8 cellular contexts compared by ENCODE assay signal in genomic region chr16:49350265-49351103, GRCh38. TPM values are rescaled to one million over a fixed set of nuclear protein-coding genes. Genes with fewer than 3 reads are reported as not detected.
DNase-seq lines count a peak whose midpoint lies in the region; ATAC-seq and TF ChIP-seq lines count a peak whose summit lies in the region.

No MANE protein-coding gene starts in this region.

- H3K4me1 ChIP-seq in A673 (ENCODE audit: insufficient read depth, low read length, poor library complexity, severe bottlenecking): no peaks in the 10 kb centered on the region

- no peaks in the 10 kb centered on the region for H3K9me3 ChIP-seq in A673 (ENCODE audit: low read depth, low read length, poor library complexity, severe bottlenecking)
- no peaks in the 10 kb centered on the region for H3K9me3 ChIP-seq in MG63

- H3K9me3 Mint-ChIP-seq in memory B cell: peaks cover 5% of the 10 kb centered on the region

- ATAC-seq in memory B cell (ENCODE audit: low read depth): no peak

- peaks cover 10% of the 10 kb centered on the region for H3K27me3 Mint-ChIP-seq in memory B cell

- H3K4me3 ChIP-seq in A673 (ENCODE audit: low read depth, low read length, poor library complexity, severe bottlenecking) (no peak overlapping the region), GM12875 (ENCODE audit: low read depth, low read length) (no peak overlapping the region), MG63 (no peak overlapping the region)

- TF ChIP-seq CTCF in A673 (conservative IDR thresholded peaks at IDR 0.05; ENCODE audit: low read depth, low read length) (peak; percentile 90), GM12875 (IDR thresholded peaks at IDR 0.05; ENCODE audit: borderline replicate concordance, insufficient read depth, low read depth, low read length) (peak; percentile 86)

- no peaks in the 10 kb centered on the region for H3K36me3 Mint-ChIP-seq in memory B cell

- intact Hi-C loops in A673 (cut with micrococcal nuclease; ENCODE audit: unreplicated experiment): loop anchor here (1.0 kb wide), 1 partner anchor 663 kb away; no protein-coding TSS in a partner anchor

- CTCF ChIA-PET in A673 (lab: Charles Lee): interaction anchor here (0.5 kb wide), 1 partner anchor 130 kb away, joined by 6 read pairs; no protein-coding TSS in a partner anchor

- H3K27ac Mint-ChIP-seq in memory B cell: no peak overlapping the region

- no peak overlapping the region for H3K4me3 Mint-ChIP-seq in memory B cell

- DNase-seq in A673 (ENCODE audit: low spot score) (peak; percentile 71), MG63 (peak; percentile 12), memory B cell (ENCODE audit: low spot score in 2 of 2) (peak; percentile 4 to 26), SW480 (ENCODE audit: low spot score) (no peak)
- DNase-seq in activated CD4-positive, alpha-beta T cell treated with anti-CD3 and anti-CD28 coated beads for 24 hours (ENCODE audit: low read depth in 2 of 2): peak; percentile 42 to 50
- DNase-seq in effector CD8-positive, alpha-beta T cell (lab: John Stamatoyannopoulos, UW): peak; percentile 2
- DNase-seq in stimulated activated CD8-positive, alpha-beta memory T cell treated with anti-CD3 and anti-CD28 coated beads, Interleukin-4, amount 100 ng/mL, for 48 hours: peak; percentile 81

- no TSS peak for BruUV-seq in A673 (replicated peaks; lab: Mats Ljungman, UMichigan)

- POLR2A ChIA-PET in A673 (lab: Charles Lee; ENCODE audit: low non-redundant PET): no interaction called here

- H3K27me3 ChIP-seq in A673 (replicated peaks; ENCODE audit: insufficient read depth, low read depth, low read length, poor library complexity) (peaks cover 18% of the 10 kb centered on the region), MG63 (no peaks in the 10 kb centered on the region)

- H3K27ac ChIP-seq in A673 (ENCODE audit: low read depth, low read length, poor library complexity, severe bottlenecking): no peak overlapping the region

- H3K36me3 ChIP-seq in A673 (ENCODE audit: insufficient read depth, low read length, poor library complexity, severe bottlenecking) (no peaks in the 10 kb centered on the region), MG63 (no peaks in the 10 kb centered on the region)

- peaks cover 5% of the 10 kb centered on the region for H3K4me1 Mint-ChIP-seq in memory B cell

RNA-seq across cellular contexts. Expression of gene C16orf78, which starts 23.1 kb away (rescaled TPM):
- total RNA-seq in A673 (2021): not detected in 2 replicates
- total RNA-seq in MG63 (2014; rRNA removed; shearing (Covaris generic); ENCODE audit: low replicate concordance): not detected in 2 replicates
